ENCODE assay signal across 12 cellular contexts in genomic region chr2:212052412-212053159, GRCh38.
DNase-seq lines count a peak whose midpoint lies in the region; ATAC-seq and TF ChIP-seq lines count a peak whose summit lies in the region.
"Had no signal": no experiment of that assay in that cellular context is flagged by ENCODE, and none has a peak within 500 bp of the region (broad histone marks: within the 10 kb centered on the region; RNA-seq: fewer than 3 reads in every experiment).

No MANE protein-coding gene starts in this region.

- H2AFZ ChIP-seq in IMR-90 (replicated peaks; ENCODE audit: low read length, poor library complexity), result peak overlapping the region; percentile 26

- H3K27ac Mint-ChIP-seq in chondrocyte (ENCODE audit: unreplicated experiment), result peak overlapping the region; percentile 0

- H3K4me3 Mint-ChIP-seq in chondrocyte (ENCODE audit: unreplicated experiment), result no peak overlapping the region

- peak overlapping the region; percentile 82 for H3K4ac ChIP-seq in IMR-90 (ENCODE audit: low read depth, low read length)

- no peak overlapping the region for H3K4me2 ChIP-seq in IMR-90 (ENCODE audit: low read depth, low read length)

- CTCF ChIA-PET in IMR-90 (lab: Yijun Ruan, JAX), result no interaction called here

- H3K9ac ChIP-seq in IMR-90 (ENCODE audit: low read depth, low read length), result no peak overlapping the region

- H3K4me1 Mint-ChIP-seq in chondrocyte (ENCODE audit: low read depth), result peaks cover 8% of the 10 kb centered on the region

- peak overlapping the region; percentile 99 for H2BK120ac ChIP-seq in IMR-90 (ENCODE audit: low read depth, low read length)

- no peak for TF ChIP-seq RAD21 in IMR-90 (IDR thresholded peaks at IDR 0.05; ENCODE audit: low read length)

- H2BK20ac ChIP-seq in IMR-90 (ENCODE audit: low read depth, low read length), result peak overlapping the region; percentile 81

- peak; percentile 11 for DNase-seq in AG09309 (ENCODE audit: low read depth)
- DNase-seq in IMR-90, result peak; percentile 94
- no peak for DNase-seq in chondrocyte (ENCODE audit: low spot score)
- DNase-seq in tibial nerve (ENCODE audit: low spot score in 2 of 2), result no peak
- DNase-seq in activated naive CD4-positive, alpha-beta T cell treated with Interleukin-2 at 50 U/mL for 16 hours, result no peak
- no peak for DNase-seq in stimulated activated CD4-positive, alpha-beta T cell treated with anti-CD3 and anti-CD28 coated beads, Interleukin-1b, Interleukin-23, amount 100 ng/mL, for 48 hours
- DNase-seq in SJCRH30, result no peak
- DNase-seq: NCI-H187, pancreas, T-helper 9 cell had no signal

- H3K36me3 ChIP-seq in IMR-90 (ENCODE audit: control insufficient read depth, insufficient read depth, low read length), result no peaks in the 10 kb centered on the region; the same call in 1 of the 2 replicates
- no peaks in the 10 kb centered on the region for H3K36me3 ChIP-seq in tibial nerve
- H3K36me3 ChIP-seq in SJCRH30, result no peaks in the 10 kb centered on the region
- H3K36me3 ChIP-seq: pancreas had no signal

- H3K18ac ChIP-seq in IMR-90 (ENCODE audit: low read depth, low read length), result peak overlapping the region; percentile 81

- H3K9me3 Mint-ChIP-seq in chondrocyte (ENCODE audit: low read depth), result peaks cover 43% of the 10 kb centered on the region

- H2AK9ac ChIP-seq in IMR-90 (replicated peaks; ENCODE audit: low read depth, low read length, poor library complexity), result no peak overlapping the region

- peak overlapping the region; percentile 96; the same call in 2 of the 3 replicates for H2BK15ac ChIP-seq in IMR-90 (ENCODE audit: low read depth, low read length)

- H4K20me1 ChIP-seq in IMR-90 (ENCODE audit: insufficient read depth, low read length), result no peaks in the 10 kb centered on the region

- H4K5ac ChIP-seq in IMR-90 (ENCODE audit: low read depth, low read length), result peak overlapping the region; percentile 89

- H3K36me3 Mint-ChIP-seq in chondrocyte (ENCODE audit: low read depth), result peaks cover 21% of the 10 kb centered on the region

- H3K9me1 ChIP-seq in IMR-90 (ENCODE audit: insufficient read depth, low read length), result no peaks in the 10 kb centered on the region

- ATAC-seq in GM21423 (IDR thresholded peaks at IDR 0.05; ENCODE audit: unreplicated experiment), result peak; percentile 84
- peak; percentile 94 for ATAC-seq in IMR-90 (ENCODE audit: low read depth)
- ATAC-seq: HCT116, pancreas had no signal

- POLR2A ChIA-PET in IMR-90 (lab: Charles Lee; ENCODE audit: unreplicated experiment), result no interaction called here

- in situ Hi-C loops in IMR-90 (cut with MboI; ENCODE audit: low sequenced_read_pairs), result no loop called here

- peaks cover 19% of the 10 kb centered on the region for H3K9me3 ChIP-seq in IMR-90 (ENCODE audit: control insufficient read depth, insufficient read depth, low read length)
- peaks cover 0 to 46% (median 0%) of the 10 kb centered on the region in 4 donors for H3K9me3 ChIP-seq in tibial nerve
- no peaks in the 10 kb centered on the region for H3K9me3 ChIP-seq in SJCRH30 (replicated peaks)
- H3K9me3 ChIP-seq: pancreas had no signal

- peak overlapping the region; percentile 96 for H3K27ac ChIP-seq in IMR-90 (ENCODE audit: insufficient read depth, low read length)
- H3K27ac ChIP-seq in tibial nerve, result no peak overlapping the region
- H3K27ac ChIP-seq in SJCRH30, result no peak overlapping the region
- H3K27ac ChIP-seq: pancreas had no signal

- peak overlapping the region; percentile 66 for H3K56ac ChIP-seq in IMR-90 (ENCODE audit: extremely low read depth, insufficient read depth, low read length)

- no CpG with 5 or more reads among the region's 4 CpGs for WGBS in IMR-90 (ENCODE audit: extremely low coverage in 2 of 2, insufficient read length in 1 of 2), 2 experiments
- 77 to 83% methylated on average over 4 of the region's 4 CpGs for WGBS in tibial nerve, 2 donors

- peak overlapping the region; percentile 82 for H4K91ac ChIP-seq in IMR-90 (ENCODE audit: insufficient read depth, low read depth, low read length)

- peak overlapping the region; percentile 88 for H2BK5ac ChIP-seq in IMR-90 (ENCODE audit: low read depth, low read length, poor library complexity, severe bottlenecking)

- no peaks in the 10 kb centered on the region for H3K79me1 ChIP-seq in IMR-90 (ENCODE audit: low read depth in 1 of 2, low read length in 2 of 2)

- no peak for TF ChIP-seq EP300 in tibial nerve (IDR thresholded peaks at IDR 0.05)

- H2AK5ac ChIP-seq in IMR-90 (ENCODE audit: low read depth, low read length), result peak overlapping the region; percentile 38

- H3K14ac ChIP-seq in IMR-90 (replicated peaks; ENCODE audit: low read depth, low read length), result peak overlapping the region; percentile 54

- H3K27me3 ChIP-seq in IMR-90 (ENCODE audit: control insufficient read depth, insufficient read depth, low read length), result no peaks in the 10 kb centered on the region
- H3K27me3 ChIP-seq in tibial nerve, result no peaks in the 10 kb centered on the region
- H3K27me3 ChIP-seq in SJCRH30, result no peaks in the 10 kb centered on the region
- H3K27me3 ChIP-seq: pancreas had no signal

- H3K27me3 Mint-ChIP-seq in chondrocyte (ENCODE audit: low read depth), result no peaks in the 10 kb centered on the region

- dilution Hi-C loops in IMR-90 (cut with HindIII; ENCODE audit: low sequenced_read_pairs, unreplicated experiment), result no loop called here

- H3K4me1 ChIP-seq in IMR-90 (ENCODE audit: control insufficient read depth, insufficient read depth, low read length), result peaks cover 10% of the 10 kb centered on the region
- H3K4me1 ChIP-seq in tibial nerve, result no peaks in the 10 kb centered on the region
- no peaks in the 10 kb centered on the region for H3K4me1 ChIP-seq in SJCRH30
- H3K4me1 ChIP-seq: pancreas had no signal

- peak overlapping the region; percentile 43 to 89 for H4K8ac ChIP-seq in IMR-90 (ENCODE audit: low read depth in 2 of 2, low read length in 2 of 2)

- no TSS peak for BruUV-seq in IMR-90 (replicated peaks; lab: Mats Ljungman, UMichigan)

- no peak overlapping the region for H3K4me3 ChIP-seq in AG09309 (ENCODE audit: control insufficient read depth, low read depth, low read length)
- no peak overlapping the region for H3K4me3 ChIP-seq in IMR-90 (ENCODE audit: insufficient read depth, low read depth, low read length)
- H3K4me3 ChIP-seq in tibial nerve, result no peak overlapping the region
- no peak overlapping the region for H3K4me3 ChIP-seq in SJCRH30
- H3K4me3 ChIP-seq: pancreas had no signal

- intact Hi-C loops in IMR-90 (cut with micrococcal nuclease), result no loop called here

- no peak for TF ChIP-seq POLR2A in IMR-90 (IDR thresholded peaks at IDR 0.05; ENCODE audit: low read depth, low read length)
- TF ChIP-seq POLR2A in tibial nerve (IDR thresholded peaks at IDR 0.05), result no peak

- TF ChIP-seq CTCF in AG09309 (IDR thresholded peaks at IDR 0.05; ENCODE audit: control insufficient read depth, insufficient read depth, low read depth, low read length, missing control alignments), result no peak
- no peak for TF ChIP-seq CTCF in IMR-90 (conservative IDR thresholded peaks at IDR 0.05; ENCODE audit: low read depth, low read length)
- no peak for TF ChIP-seq CTCF in chondrocyte (IDR thresholded peaks at IDR 0.05)
- no peak for TF ChIP-seq CTCF in tibial nerve (IDR thresholded peaks at IDR 0.05)

- H3K23ac ChIP-seq in IMR-90 (ENCODE audit: low read depth, low read length), result peak overlapping the region; percentile 6; the same call in 1 of the 2 replicates

TF ChIP-seq in IMR-90, 13 proteins besides CTCF, POLR2A, EP300 and RAD21:
- TF ChIP-seq, protein P1, sequence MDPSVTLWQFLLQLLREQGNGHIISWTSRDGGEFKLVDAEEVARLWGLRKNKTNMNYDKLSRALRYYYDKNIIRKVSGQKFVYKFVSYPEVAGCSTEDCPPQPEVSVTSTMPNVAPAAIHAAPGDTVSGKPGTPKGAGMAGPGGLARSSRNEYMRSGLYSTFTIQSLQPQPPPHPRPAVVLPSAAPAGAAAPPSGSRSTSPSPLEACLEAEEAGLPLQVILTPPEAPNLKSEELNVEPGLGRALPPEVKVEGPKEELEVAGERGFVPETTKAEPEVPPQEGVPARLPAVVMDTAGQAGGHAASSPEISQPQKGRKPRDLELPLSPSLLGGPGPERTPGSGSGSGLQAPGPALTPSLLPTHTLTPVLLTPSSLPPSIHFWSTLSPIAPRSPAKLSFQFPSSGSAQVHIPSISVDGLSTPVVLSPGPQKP (IDR thresholded peaks at IDR 0.05; ENCODE audit: borderline replicate concordance, low read depth, low read length), result no peak
- peak; percentile 51; the same call in 1 of the 2 replicates for TF ChIP-seq FOS (IDR thresholded peaks at IDR 0.05; ENCODE audit: low read depth, low read length)
TF ChIP-seq in IMR-90: peak in this region for 1.

Comparison
In these comparisons a context has a peak if more than half of its experiments do, and no peak if none do; other contexts are left out.
1. DNase-seq: peak in AG09309 (single experiment) and IMR-90 (single experiment); none in chondrocyte (single experiment), tibial nerve (0 of 2), activated naive CD4-positive, alpha-beta T cell treated with Interleukin-2 at 50 U/mL for 16 hours (single experiment), stimulated activated CD4-positive, alpha-beta T cell treated with anti-CD3 and anti-CD28 coated beads, Interleukin-1b, Interleukin-23, amount 100 ng/mL, for 48 hours (single experiment) and SJCRH30 (0 of 2).